9 cellular contexts compared by ENCODE assay signal in genomic region chr6:117605169-117605826, GRCh38. TPM values are rescaled to one million over a fixed set of nuclear protein-coding genes. Genes with fewer than 3 reads are reported as not detected.
DNase-seq lines count a peak whose midpoint lies in the region; ATAC-seq and TF ChIP-seq lines count a peak whose summit lies in the region.
"Had no signal": no experiment of that assay in that cellular context is flagged by ENCODE, and none has a peak within 500 bp of the region (broad histone marks: within the 10 kb centered on the region; RNA-seq: fewer than 3 reads in every experiment).

No MANE protein-coding gene starts in this region.

- H3K27me3 Mint-ChIP-seq in activated CD8-positive, alpha-beta T cell treated with anti-CD3 and anti-CD28 coated beads for 36 hours = peaks cover 1% of the 10 kb centered on the region

- peak; percentile 16 for DNase-seq in NK-92 treated with Interleukin-12 subunit alpha and Interleukin-12 subunit beta, amount 100 ng/mL, for 24 hours (lab: John Stamatoyannopoulos, UW)
- no peak for DNase-seq in NK-92 (lab: John Stamatoyannopoulos, UW; ENCODE audit: unreplicated experiment)
- peak; percentile 64 for DNase-seq in NCI-H524 treated with DMSO at 0.1 percent for 48 hours (lab: John Stamatoyannopoulos, UW)
- DNase-seq in activated CD8-positive, alpha-beta T cell treated with anti-CD3 and anti-CD28 coated beads for 36 hours = peak; percentile 59
- peak; percentile 91 for DNase-seq in fibroblast of pulmonary artery (ENCODE audit: low read depth)
- peak in 2 of 5 donors; percentile 9 to 26 for DNase-seq in ovary

- H3K36me3 Mint-ChIP-seq in activated CD8-positive, alpha-beta T cell treated with anti-CD3 and anti-CD28 coated beads for 36 hours (ENCODE audit: low read depth) = peaks cover 1% of the 10 kb centered on the region

- H3K4me1 Mint-ChIP-seq in activated CD8-positive, alpha-beta T cell treated with anti-CD3 and anti-CD28 coated beads for 36 hours (ENCODE audit: low read depth) = peaks cover 7% of the 10 kb centered on the region

- no peak overlapping the region for H3K27ac Mint-ChIP-seq in activated CD8-positive, alpha-beta T cell treated with anti-CD3 and anti-CD28 coated beads for 36 hours

- TF ChIP-seq EP300 in ovary (IDR thresholded peaks at IDR 0.05) = no peak

- no peaks in the 10 kb centered on the region for H3K9me3 ChIP-seq in ovary
- H3K9me3 ChIP-seq: BLaER1 treated with 17β-estradiol and CSF1 and Interleukin-3, amounts not matched to agents 10 nM and 100 nM had no signal

- H3K9me3 Mint-ChIP-seq in activated CD8-positive, alpha-beta T cell treated with anti-CD3 and anti-CD28 coated beads for 36 hours = no peaks in the 10 kb centered on the region

- ATAC-seq in GM21447 (IDR thresholded peaks at IDR 0.05; ENCODE audit: unreplicated experiment) (peak; percentile 32), HG03571 (IDR thresholded peaks at IDR 0.05; ENCODE audit: unreplicated experiment) (peak; percentile 39)
- ATAC-seq in activated CD8-positive, alpha-beta T cell treated with anti-CD3 and anti-CD28 coated beads for 36 hours = peak; percentile 48

- no peak overlapping the region for H3K4me3 Mint-ChIP-seq in activated CD8-positive, alpha-beta T cell treated with anti-CD3 and anti-CD28 coated beads for 36 hours

- no peaks in the 10 kb centered on the region for H3K36me3 ChIP-seq in ovary

- no peak for TF ChIP-seq POLR2A in ovary (IDR thresholded peaks at IDR 0.05)

- TF ChIP-seq CTCF in activated CD8-positive, alpha-beta T cell treated with anti-CD3 and anti-CD28 coated beads for 36 hours (IDR thresholded peaks at IDR 0.05) = peak; percentile 82
- TF ChIP-seq CTCF in fibroblast of pulmonary artery (IDR thresholded peaks at IDR 0.05; ENCODE audit: low read length, missing control alignments) (peak; percentile 87), ovary (IDR thresholded peaks at IDR 0.05) (peak in 2 of 3 donors; percentile 21 to 38)

- CTCF ChIA-PET in activated CD8-positive, alpha-beta T cell treated with anti-CD3 and anti-CD28 coated beads for 36 hours (lab: Charles Lee) = interaction anchor here (0.6 to 7.1 kb wide), 24 partner anchors 10 to 263 kb away, joined by 3 to 103 read pairs (median 4); partner anchors contain the start of gene DCBLD1

- peaks cover 2% of the 10 kb centered on the region for H3K4me1 ChIP-seq in ovary (ENCODE audit: insufficient read depth)

- intact Hi-C loops in activated CD8-positive, alpha-beta T cell treated with anti-CD3 and anti-CD28 coated beads for 36 hours (cut with micrococcal nuclease) = loop anchor here (5.0 kb wide), 2 partner anchors 158 to 258 kb away; no protein-coding TSS in a partner anchor
- intact Hi-C loops in ovary (cut with DNase I) = no loop called here

- WGBS in ovary, 3 donors = 32 to 33% (median 32%) methylated on average over 7 of the region's 7 CpGs

- H3K27me3 ChIP-seq in ovary = no peaks in the 10 kb centered on the region
- H3K27me3 ChIP-seq: BLaER1 treated with 17β-estradiol and CSF1 and Interleukin-3, amounts not matched to agents 10 nM and 100 nM had no signal

- H3K4me3 ChIP-seq in fibroblast of pulmonary artery (replicated peaks; ENCODE audit: low read depth, low read length) (no peak overlapping the region), ovary (no peak overlapping the region)
- H3K4me3 ChIP-seq: BLaER1 treated with 17β-estradiol and CSF1 and Interleukin-3, amounts not matched to agents 10 nM and 100 nM had no signal

- POLR2A ChIA-PET in activated CD8-positive, alpha-beta T cell treated with anti-CD3 and anti-CD28 coated beads for 36 hours (lab: Charles Lee) = no interaction called here

- no peak overlapping the region for H3K27ac ChIP-seq in ovary
- H3K27ac ChIP-seq: BLaER1 treated with 17β-estradiol and CSF1 and Interleukin-3, amounts not matched to agents 10 nM and 100 nM had no signal

RNA-seq across cellular contexts. Expression of gene GOPC, which starts 3.0 kb away (rescaled TPM):
- 10 to 100 TPM; 14.8 to 16.1 TPM for total RNA-seq in activated CD8-positive, alpha-beta T cell treated with anti-CD3 and anti-CD28 coated beads for 36 hours
- total RNA-seq in ovary = 10 to 100 TPM; 19.2 to 27.6 (median 26.2) TPM
- polyA plus RNA-seq in ovary = 10 to 100 TPM; 17.0 to 23.4 TPM

Comparison
In these comparisons a context has a peak if more than half of its experiments do, and no peak if none do; other contexts are left out.
1. CTCF ChIP-seq: peak in every context shown above with its lines; median percentile 87 in fibroblast of pulmonary artery; 82 in activated CD8-positive, alpha-beta T cell treated with anti-CD3 and anti-CD28 coated beads for 36 hours; 30 in ovary.